ENCODE assay signal across 9 cellular contexts in genomic region chr16:73036074-73036826, GRCh38. TPM values are rescaled to one million over a fixed set of nuclear protein-coding genes. Genes with fewer than 3 reads are reported as not detected.
DNase-seq lines count a peak whose midpoint lies in the region; ATAC-seq and TF ChIP-seq lines count a peak whose summit lies in the region.
"Had no signal": no experiment of that assay in that cellular context is flagged by ENCODE, and none has a peak within 500 bp of the region (broad histone marks: within the 10 kb centered on the region; RNA-seq: fewer than 3 reads in every experiment).

No MANE protein-coding gene starts in this region.

- no peak overlapping the region for H3K4me2 ChIP-seq in osteoblast (ENCODE audit: insufficient read depth, low read length)

- ATAC-seq in GM18873 (IDR thresholded peaks at IDR 0.05; ENCODE audit: low FRiP score, unreplicated experiment) (peak; percentile 76), HG02642 (IDR thresholded peaks at IDR 0.05; ENCODE audit: poor library complexity, unreplicated experiment) (peak; percentile 82), sciatic nerve (no peak)
- ATAC-seq: Panc1 had no signal

- DNase-seq in ascending aorta (ENCODE audit: low spot score in 2 of 2) (no peak), retina (peak; percentile 48), NCI-H2227 treated with DMSO at 0.1 percent for 48 hours (lab: John Stamatoyannopoulos, UW) (no peak), sciatic nerve (ENCODE audit: low spot score) (no peak), osteoblast (ENCODE audit: insufficient read length, low spot score, missing footprints) (no peak), hepatic stellate cell (ENCODE audit: low spot score) (no peak)

- intact Hi-C loops in ascending aorta (cut with DNase I) = no loop called here
- intact Hi-C loops in sciatic nerve (cut with DNase I) = no loop called here

- TF ChIP-seq CTCF in ascending aorta (IDR thresholded peaks at IDR 0.05) (no peak), osteoblast (IDR thresholded peaks at IDR 0.05; ENCODE audit: extremely low read depth, low read depth, low read length) (no peak)

- H3K79me2 ChIP-seq in osteoblast (ENCODE audit: insufficient read depth, low read length) = peaks cover 96% of the 10 kb centered on the region

- no peaks in the 10 kb centered on the region for H3K27me3 ChIP-seq in ascending aorta
- no peaks in the 10 kb centered on the region for H3K27me3 ChIP-seq in osteoblast (ENCODE audit: insufficient read depth, low read length)

- peaks cover 16 to 55% of the 10 kb centered on the region in 2 donors for H3K4me1 ChIP-seq in ascending aorta
- H3K4me1 ChIP-seq in osteoblast (ENCODE audit: insufficient read depth, low read length) = no peaks in the 10 kb centered on the region

- no peaks in the 10 kb centered on the region for H3K9me3 ChIP-seq in ascending aorta
- H3K9me3 ChIP-seq in osteoblast (ENCODE audit: low read depth, low read length) = no peaks in the 10 kb centered on the region

- H3K36me3 ChIP-seq in ascending aorta (no peaks in the 10 kb centered on the region), osteoblast (ENCODE audit: insufficient read depth, low read length) (no peaks in the 10 kb centered on the region)

- H3K4me3 ChIP-seq in ascending aorta (peak overlapping the region in 1 of 2 donors; percentile 38), osteoblast (ENCODE audit: insufficient read depth, low read length) (no peak overlapping the region)

- H3K27ac ChIP-seq in ascending aorta = peak overlapping the region; percentile 11 to 47
- H3K27ac ChIP-seq in osteoblast (ENCODE audit: low read depth, low read length) = no peak overlapping the region

- peaks cover 56% of the 10 kb centered on the region for H4K20me1 ChIP-seq in osteoblast (ENCODE audit: insufficient read depth, low read length)

- no peak overlapping the region for H2AFZ ChIP-seq in osteoblast (ENCODE audit: low read length)

RNA-seq across cellular contexts. Expression of gene ZFHX3, which starts 11.7 kb away (rescaled TPM):
- total RNA-seq in ascending aorta (34.8 TPM), sciatic nerve (44.6 TPM), osteoblast (14.1 and 14.5 TPM in 2 replicates)
